In genomic region chr2:88692187-88692586, GRCh38 we compare ENCODE assay signal across 8 cellular contexts. TPM values are rescaled to one million over a fixed set of nuclear protein-coding genes. Genes with fewer than 3 reads are reported as not detected.
DNase-seq lines count a peak whose midpoint lies in the region; ATAC-seq and TF ChIP-seq lines count a peak whose summit lies in the region.

No MANE protein-coding gene starts in this region.

- intact Hi-C loops in Right ventricle myocardium inferior (cut with DNase I) (loop anchor here (5.0 kb wide), 1 partner anchor 45 kb away; no protein-coding TSS in a partner anchor), cardiac septum (cut with DNase I) (loop anchor here (5.0 kb wide), 1 partner anchor 45 kb away; no protein-coding TSS in a partner anchor), adrenal gland (cut with DNase I) (no loop called here)

- no peaks in the 10 kb centered on the region for H3K36me3 ChIP-seq in adrenal gland (replicated peaks in 1 of 2)
- no peaks in the 10 kb centered on the region for H3K36me3 ChIP-seq in iPS-20b (ENCODE audit: insufficient read depth, low read depth, low read length)

- H3K27ac ChIP-seq in RWPE1 (peak overlapping the region; percentile 68), adrenal gland (peak overlapping the region in 3 of 5 donors; percentile 64 to 89 (median 72)), iPS-20b (ENCODE audit: low read length) (no peak overlapping the region)

- ATAC-seq in Right ventricle myocardium inferior, result no peak

- H3K9me3 ChIP-seq in adrenal gland (replicated peaks in 1 of 3), result no peaks in the 10 kb centered on the region
- peaks cover 20% of the 10 kb centered on the region for H3K9me3 ChIP-seq in iPS-20b (ENCODE audit: insufficient read depth, low read depth, low read length)

- H3K27me3 ChIP-seq in adrenal gland (no peaks in the 10 kb centered on the region), iPS-20b (ENCODE audit: insufficient read depth, low read length) (peaks cover 10% of the 10 kb centered on the region; the same call in 1 of the 2 replicates)

- peak; percentile 71 for DNase-seq in Right ventricle myocardium inferior (ENCODE audit: missing footprints)
- no peak for DNase-seq in cardiac septum (ENCODE audit: low spot score)
- peak; percentile 27 for DNase-seq in RWPE1 (ENCODE audit: low spot score)
- DNase-seq in adrenal gland, result peak in 6 of 7 donors; percentile 21 to 55 (median 32)
- peak; percentile 60 for DNase-seq in stimulated activated CD4-positive, alpha-beta T cell treated with anti-CD3 and anti-CD28 coated beads, Interleukin-15, amount 100 ng/mL, for 24 hours
- no peak for DNase-seq in HPDE6-E6E7 (ENCODE audit: extremely low spot score)
- no peak for DNase-seq in DMS79 (lab: John Stamatoyannopoulos, UW)

- peak overlapping the region; percentile 75; the same call in 1 of the 2 replicates for H3K9ac ChIP-seq in iPS-20b (ENCODE audit: low read depth, low read length)

- no peak for TF ChIP-seq CTCF in RWPE1 (conservative IDR thresholded peaks at IDR 0.05; ENCODE audit: low read depth)
- TF ChIP-seq CTCF in adrenal gland (IDR thresholded peaks at IDR 0.05), result no peak

- 2 to 3% (median 2%) methylated on average over 11 of the region's 11 CpGs for WGBS in adrenal gland, 4 donors

- TF ChIP-seq POLR2A in adrenal gland (IDR thresholded peaks at IDR 0.05), result no peak

- peaks cover 5 to 28% of the 10 kb centered on the region in 2 donors for H3K4me1 ChIP-seq in adrenal gland (replicated peaks in 1 of 2)
- peaks cover 10% of the 10 kb centered on the region; the same call in 1 of the 2 replicates for H3K4me1 ChIP-seq in iPS-20b (ENCODE audit: insufficient read depth, low read length)

- H3K4me3 ChIP-seq in adrenal gland (peak overlapping the region; percentile 49 to 88 (median 74)), iPS-20b (ENCODE audit: low read length) (peak overlapping the region; percentile 92)

- CTCF ChIA-PET in RWPE1 (lab: Yijun Ruan, JAX), result interaction anchor here (0.8 to 0.9 kb wide), 2 partner anchors 20 to 42 kb away, joined by 4 read pairs; no protein-coding TSS in a partner anchor

- POLR2A ChIA-PET in RWPE1 (lab: Yijun Ruan, JAX; ENCODE audit: low non-redundant PET), result no interaction called here

RNA-seq across cellular contexts. Expression of gene RPIA, which starts 0.7 kb away (rescaled TPM):
- total RNA-seq in Right ventricle myocardium inferior, result 15.8 TPM
- total RNA-seq in cardiac septum, result 10.5 TPM
- total RNA-seq in adrenal gland, result 10 to 100 TPM in 4 of 8 donors, 1 to 10 TPM in 4; 1.9 to 16.9 (median 9.1) TPM
- polyA plus RNA-seq in adrenal gland, result 10 to 100 TPM; 11.4 to 15.4 (median 11.5) TPM

Comparison
In these comparisons a context has a peak if more than half of its experiments do, and no peak if none do; other contexts are left out.
1. DNase-seq: peak in Right ventricle myocardium inferior (single experiment), RWPE1 (single experiment), adrenal gland (6 of 7) and stimulated activated CD4-positive, alpha-beta T cell treated with anti-CD3 and anti-CD28 coated beads, Interleukin-15, amount 100 ng/mL, for 24 hours (single experiment); none in cardiac septum (single experiment), HPDE6-E6E7 (single experiment) and DMS79 (single experiment).
2. intact Hi-C loops: an anchor here in Right ventricle myocardium inferior (5.0 kb wide) and cardiac septum (5.0 kb wide); none called in adrenal gland.